ENCODE assay signal across 14 cellular contexts in genomic region chr16:2082171-2082982, GRCh38. TPM values are rescaled to one million over a fixed set of nuclear protein-coding genes. Genes with fewer than 3 reads are reported as not detected.
DNase-seq lines count a peak whose midpoint lies in the region; ATAC-seq and TF ChIP-seq lines count a peak whose summit lies in the region.
"Had no signal": no experiment of that assay in that cellular context is flagged by ENCODE, and none has a peak within 500 bp of the region (broad histone marks: within the 10 kb centered on the region; RNA-seq: fewer than 3 reads in every experiment).

No MANE protein-coding gene starts in this region.

- H3K4me1 Mint-ChIP-seq in activated T-helper 17 cell treated with anti-CD3 and anti-CD28 coated beads, Interleukin-2, amount 50 U/mL, for 72 hours = no peaks in the 10 kb centered on the region

- peak; percentile 25 for TF ChIP-seq CTCF in liver (IDR thresholded peaks at IDR 0.05; ENCODE audit: low read depth, low read length, missing input control)
- peak in 3 of 6 experiments; percentile 17 to 40 (median 20) for TF ChIP-seq CTCF in upper lobe of left lung (IDR thresholded peaks at IDR 0.05)

- H3K36me3 Mint-ChIP-seq in activated T-helper 17 cell treated with anti-CD3 and anti-CD28 coated beads, Interleukin-2, amount 50 U/mL, for 72 hours (ENCODE audit: low read depth) = peaks cover 7% of the 10 kb centered on the region

- peak; percentile 66 for TF ChIP-seq RAD21 in liver (IDR thresholded peaks at IDR 0.05)

- H3K27ac ChIP-seq in liver (ENCODE audit: low read depth in 1 of 2, low read length in 2 of 2) (peak overlapping the region; percentile 33 to 48), upper lobe of left lung (peak overlapping the region in 3 of 4 donors; percentile 30 to 65 (median 49))
- H3K27ac ChIP-seq: SJSA1 had no signal

- peaks cover 2 to 40% (median 10%) of the 10 kb centered on the region in 4 donors for H3K36me3 ChIP-seq in liver (ENCODE audit: control insufficient read depth in 4 of 4, insufficient read depth in 3 of 4, low read depth in 1 of 4, low read length in 3 of 4)
- peaks cover 0 to 96% (median 82%) of the 10 kb centered on the region in 4 donors for H3K36me3 ChIP-seq in upper lobe of left lung

- H3K4me1 ChIP-seq in liver (ENCODE audit: control insufficient read depth in 4 of 4, insufficient read depth in 4 of 4, low read length in 3 of 4) = peaks cover 2 to 35% (median 17%) of the 10 kb centered on the region in 4 donors
- peaks cover 19 to 31% (median 24%) of the 10 kb centered on the region in 4 donors for H3K4me1 ChIP-seq in upper lobe of left lung
- H3K4me1 ChIP-seq: SJSA1 had no signal

- TF ChIP-seq POLR2A in upper lobe of left lung (IDR thresholded peaks at IDR 0.05) = no peak

- 59% methylated on average over 32 of the region's 32 CpGs for WGBS in liver
- 71 to 72% methylated on average over 24 to 26 of the region's 32 CpGs for WGBS in upper lobe of left lung, 2 donors

- H3K9me3 Mint-ChIP-seq in activated T-helper 17 cell treated with anti-CD3 and anti-CD28 coated beads, Interleukin-2, amount 50 U/mL, for 72 hours = no peaks in the 10 kb centered on the region
- H3K9me3 Mint-ChIP-seq: activated CD8-positive, alpha-beta T cell treated with anti-CD3 and anti-CD28 coated beads for 36 hours had no signal

- H3K9me3 ChIP-seq in liver (ENCODE audit: control insufficient read depth in 4 of 4, low read length in 3 of 4) (no peaks in the 10 kb centered on the region), upper lobe of left lung (no peaks in the 10 kb centered on the region)
- H3K9me3 ChIP-seq: SJSA1 had no signal

- no peak overlapping the region for H3K4me3 Mint-ChIP-seq in activated T-helper 17 cell treated with anti-CD3 and anti-CD28 coated beads, Interleukin-2, amount 50 U/mL, for 72 hours
- H3K4me3 Mint-ChIP-seq: activated CD8-positive, alpha-beta T cell treated with anti-CD3 and anti-CD28 coated beads for 36 hours had no signal

- H3K4me3 ChIP-seq in liver (ENCODE audit: low read depth in 1 of 3, low read length in 3 of 3) = no peak overlapping the region
- no peak overlapping the region for H3K4me3 ChIP-seq in upper lobe of left lung
- H3K4me3 ChIP-seq: SJSA1 had no signal

- no peaks in the 10 kb centered on the region for H3K27me3 Mint-ChIP-seq in activated T-helper 17 cell treated with anti-CD3 and anti-CD28 coated beads, Interleukin-2, amount 50 U/mL, for 72 hours
- H3K27me3 Mint-ChIP-seq: activated CD8-positive, alpha-beta T cell treated with anti-CD3 and anti-CD28 coated beads for 36 hours had no signal

- no peak overlapping the region for H3K27ac Mint-ChIP-seq in activated T-helper 17 cell treated with anti-CD3 and anti-CD28 coated beads, Interleukin-2, amount 50 U/mL, for 72 hours

- no peak for TF ChIP-seq EP300 in upper lobe of left lung (IDR thresholded peaks at IDR 0.05)

- ATAC-seq in upper lobe of left lung (ENCODE audit: low FRiP score in 2 of 2) = peak in 1 of 2 donors; percentile 4
- no peak for ATAC-seq in activated CD4-positive, CD25-positive, alpha-beta regulatory T cell treated with anti-CD3 and anti-CD28 coated beads, Interleukin-2, amount 50 U/mL, for 24 hours
- no peak for ATAC-seq in activated T-helper 17 cell treated with anti-CD3 and anti-CD28 coated beads, Interleukin-2, amount 50 U/mL, for 72 hours (replicated peaks)

- DNase-seq in NCI-H1092 (lab: John Stamatoyannopoulos, UW) = peak; percentile 11
- no peak for DNase-seq in NCI-H1092 treated with DMSO at 0.1 percent for 48 hours (lab: John Stamatoyannopoulos, UW)
- peak; percentile 22 to 59 for DNase-seq in cerebellar nuclear complex (lab: John Stamatoyannopoulos, UW)
- DNase-seq in upper lobe of left lung = peak in 1 of 2 donors; percentile 85
- no peak for DNase-seq in NCI-H1930 (lab: John Stamatoyannopoulos, UW)
- DNase-seq: 8988T; activated CD8-positive, alpha-beta T cell treated with anti-CD3 and anti-CD28 coated beads for 36 hours; anterior cingulate cortex; stimulated activated CD4-positive, alpha-beta T cell treated with anti-CD3 and anti-CD28 coated beads, Interleukin-12 subunit alpha, Interleukin-12 subunit beta, amount 100 ng/mL, for 4 hours; stimulated activated naive CD4-positive, alpha-beta T cell had no signal

- H3K9ac ChIP-seq in liver (ENCODE audit: low read depth in 1 of 2, low read length in 2 of 2) = no peak overlapping the region

- no peaks in the 10 kb centered on the region for H3K27me3 ChIP-seq in liver (ENCODE audit: control insufficient read depth in 4 of 4, insufficient read depth in 4 of 4, low read length in 3 of 4)
- H3K27me3 ChIP-seq in upper lobe of left lung = no peaks in the 10 kb centered on the region
- H3K27me3 ChIP-seq: SJSA1 had no signal

TF ChIP-seq in liver, 16 proteins besides CTCF, POLR2A, EP300 and RAD21:
- TF ChIP-seq, protein P1, sequence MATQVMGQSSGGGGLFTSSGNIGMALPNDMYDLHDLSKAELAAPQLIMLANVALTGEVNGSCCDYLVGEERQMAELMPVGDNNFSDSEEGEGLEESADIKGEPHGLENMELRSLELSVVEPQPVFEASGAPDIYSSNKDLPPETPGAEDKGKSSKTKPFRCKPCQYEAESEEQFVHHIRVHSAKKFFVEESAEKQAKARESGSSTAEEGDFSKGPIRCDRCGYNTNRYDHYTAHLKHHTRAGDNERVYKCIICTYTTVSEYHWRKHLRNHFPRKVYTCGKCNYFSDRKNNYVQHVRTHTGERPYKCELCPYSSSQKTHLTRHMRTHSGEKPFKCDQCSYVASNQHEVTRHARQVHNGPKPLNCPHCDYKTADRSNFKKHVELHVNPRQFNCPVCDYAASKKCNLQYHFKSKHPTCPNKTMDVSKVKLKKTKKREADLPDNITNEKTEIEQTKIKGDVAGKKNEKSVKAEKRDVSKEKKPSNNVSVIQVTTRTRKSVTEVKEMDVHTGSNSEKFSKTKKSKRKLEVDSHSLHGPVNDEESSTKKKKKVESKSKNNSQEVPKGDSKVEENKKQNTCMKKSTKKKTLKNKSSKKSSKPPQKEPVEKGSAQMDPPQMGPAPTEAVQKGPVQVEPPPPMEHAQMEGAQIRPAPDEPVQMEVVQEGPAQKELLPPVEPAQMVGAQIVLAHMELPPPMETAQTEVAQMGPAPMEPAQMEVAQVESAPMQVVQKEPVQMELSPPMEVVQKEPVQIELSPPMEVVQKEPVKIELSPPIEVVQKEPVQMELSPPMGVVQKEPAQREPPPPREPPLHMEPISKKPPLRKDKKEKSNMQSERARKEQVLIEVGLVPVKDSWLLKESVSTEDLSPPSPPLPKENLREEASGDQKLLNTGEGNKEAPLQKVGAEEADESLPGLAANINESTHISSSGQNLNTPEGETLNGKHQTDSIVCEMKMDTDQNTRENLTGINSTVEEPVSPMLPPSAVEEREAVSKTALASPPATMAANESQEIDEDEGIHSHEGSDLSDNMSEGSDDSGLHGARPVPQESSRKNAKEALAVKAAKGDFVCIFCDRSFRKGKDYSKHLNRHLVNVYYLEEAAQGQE (IDR thresholded peaks at IDR 0.05) = peak; percentile 37
- TF ChIP-seq MAX (IDR thresholded peaks at IDR 0.05) = no peak
- peak; percentile 42 to 80 for TF ChIP-seq RXRA (IDR thresholded peaks at IDR 0.05)
- TF ChIP-seq HNF4A (conservative IDR thresholded peaks at IDR 0.05) = peak in 1 of 2 donors; percentile 65
- no peak for TF ChIP-seq EGR1 (IDR thresholded peaks at IDR 0.05; ENCODE audit: low read depth in 2 of 2)
- peak in 1 of 2 donors; percentile 57 for TF ChIP-seq GABPA (IDR thresholded peaks at IDR 0.05 in 1 of 2, conservative IDR thresholded peaks at IDR 0.05 in 1 of 2)
- TF ChIP-seq SP1 (IDR thresholded peaks at IDR 0.05) = peak; percentile 59

RNA-seq across cellular contexts. Expression of gene TSC2, which starts 34.6 kb away (rescaled TPM):
- total RNA-seq in liver (10 to 100 TPM; 28.3 to 51.2 TPM), upper lobe of left lung (100 to 1,000 TPM in 4 of 6 donors, 10 to 100 TPM in 2; 47.3 to 296 (median 118) TPM)
- 10 to 100 TPM; 23.3 to 29.1 TPM for polyA plus RNA-seq in liver
- 10 to 100 TPM; 79.3 to 83.7 TPM for total RNA-seq in activated T-helper 17 cell treated with anti-CD3 and anti-CD28 coated beads, Interleukin-2, amount 50 U/mL, for 72 hours

RNA-seq across cellular contexts. Expression of gene NTHL1, which starts 34.7 kb away (rescaled TPM):
- total RNA-seq in liver (10 to 100 TPM; 10.4 to 12.7 TPM), upper lobe of left lung (10 to 100 TPM; 17.8 to 43.6 (median 28.8) TPM)
- 100 to 1,000 TPM in 1 of 2 donors, 10 to 100 TPM in 1; 25.4 to 166 TPM for polyA plus RNA-seq in liver
- total RNA-seq in activated T-helper 17 cell treated with anti-CD3 and anti-CD28 coated beads, Interleukin-2, amount 50 U/mL, for 72 hours = 10 to 100 TPM; 13.2 to 37.6 TPM

RNA-seq across cellular contexts. Expression of gene PKD1, which starts 53.3 kb away (rescaled TPM):
- total RNA-seq in liver (10 to 100 TPM; 30.6 to 58.4 TPM), upper lobe of left lung (100 to 1,000 TPM in 3 of 6 donors, 10 to 100 TPM in 3; 75.4 to 567 (median 106) TPM)
- polyA plus RNA-seq in liver = 10 to 100 TPM in 1 of 2 donors, 1 to 10 TPM in 1; 8.0 to 20.6 TPM
- 100 to 1,000 TPM in 1 of 2 donors, 10 to 100 TPM in 1; 71.8 to 122 TPM for total RNA-seq in activated T-helper 17 cell treated with anti-CD3 and anti-CD28 coated beads, Interleukin-2, amount 50 U/mL, for 72 hours

RNA-seq across cellular contexts. Expression of gene NHERF2, which starts 55.7 kb away (rescaled TPM):
- total RNA-seq in liver (10 to 100 TPM; 36.6 to 85.8 TPM), upper lobe of left lung (100 to 1,000 TPM; 131 to 604 (median 283) TPM)
- polyA plus RNA-seq in liver = 100 to 1,000 TPM in 1 of 2 donors, 10 to 100 TPM in 1; 62.4 to 205 TPM
- total RNA-seq in activated T-helper 17 cell treated with anti-CD3 and anti-CD28 coated beads, Interleukin-2, amount 50 U/mL, for 72 hours = 1 to 10 TPM in 1 of 2 donors, under 1 TPM in 1; 0.21 to 2.9 TPM

Comparison
In these comparisons a context has a peak if more than half of its experiments do, and no peak if none do; other contexts are left out.
1. DNase-seq: peak in NCI-H1092 (single experiment) and cerebellar nuclear complex (2 of 2); none in NCI-H1092 treated with DMSO at 0.1 percent for 48 hours (single experiment) and NCI-H1930 (0 of 2).